ENCODE assay signal across 17 cellular contexts in the genomic region with DNA sequence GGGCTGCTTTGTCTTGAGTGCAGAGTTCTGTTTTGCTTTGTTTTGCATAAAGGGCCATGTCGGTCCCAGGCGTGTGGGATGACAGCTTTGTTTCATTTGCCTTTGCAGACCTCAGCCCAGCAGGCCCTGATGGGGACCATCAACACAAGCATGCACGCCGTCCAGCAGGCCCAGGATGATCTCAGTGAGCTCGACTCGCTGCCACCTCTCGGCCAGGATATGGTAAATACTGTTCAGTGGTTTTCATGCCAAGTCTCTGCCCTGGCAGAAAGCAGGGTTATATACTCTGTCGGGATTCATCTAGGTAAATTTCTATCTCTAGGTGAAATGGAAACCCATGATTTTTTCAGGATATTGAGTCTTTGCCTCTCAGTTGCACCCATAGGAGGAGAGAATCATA.
"Had no signal": no experiment of that assay in that cellular context is flagged by ENCODE, and none has a peak within 500 bp of the region (broad histone marks: within the 10 kb centered on the region; RNA-seq: fewer than 3 reads in every experiment).

No MANE protein-coding gene starts in this region.

- H3K4me3 ChIP-seq: dorsolateral prefrontal cortex, hepatocyte, stomach, thoracic aorta, transverse colon had no signal

- H3K4me3 Mint-ChIP-seq: naive thymus-derived CD4-positive, alpha-beta T cell; nephron progenitor cell had no signal

- H3K4me1 Mint-ChIP-seq: naive thymus-derived CD4-positive, alpha-beta T cell had no signal

- H3K9me3 ChIP-seq: neutrophil, stomach, thoracic aorta, transverse colon had no signal

- ATAC-seq: naive thymus-derived CD4-positive, alpha-beta T cell had no signal

- DNase-seq: cortex of kidney; dorsolateral prefrontal cortex; effector CD8-positive, alpha-beta T cell; glutamatergic neuron; kidney; left cardiac atrium; naive thymus-derived CD4-positive, alpha-beta T cell; nephron progenitor cell; small intestine; stimulated activated CD4-positive, alpha-beta T cell treated with anti-CD3 and anti-CD28 coated beads, Interleukin-12 subunit alpha, Interleukin-12 subunit beta, amount 100 ng/mL, for 4 hours; stimulated activated naive CD4-positive, alpha-beta T cell; stomach; substantia nigra; transverse colon had no signal

- H3K27ac ChIP-seq: dorsolateral prefrontal cortex, hepatocyte, neutrophil, stomach, thoracic aorta, transverse colon had no signal

- H3K27ac Mint-ChIP-seq: naive thymus-derived CD4-positive, alpha-beta T cell; nephron progenitor cell had no signal

- H3K27me3 ChIP-seq: dorsolateral prefrontal cortex, hepatocyte, neutrophil, stomach, transverse colon had no signal

- H3K4me1 ChIP-seq: stomach, transverse colon had no signal

- H3K36me3 Mint-ChIP-seq: naive thymus-derived CD4-positive, alpha-beta T cell had no signal

- H3K9me3 Mint-ChIP-seq: naive thymus-derived CD4-positive, alpha-beta T cell; nephron progenitor cell had no signal

- H3K36me3 ChIP-seq: neutrophil had no signal
